31 cellular contexts compared by ENCODE assay signal in genomic region chr9:111250836-111251452, GRCh38.
"Had no signal": no experiment of that assay in that cellular context is flagged by ENCODE, and none has a peak within 500 bp of the region (broad histone marks: within the 10 kb centered on the region; RNA-seq: fewer than 3 reads in every experiment).

No MANE protein-coding gene starts in this region.

- H3K4me3 Mint-ChIP-seq: activated CD4-positive, alpha-beta memory T cell treated with anti-CD3 and anti-CD28 coated beads, Interleukin-2, amount 10 ng/mL, durations not matched to agents 7 days and 5 days; activated CD4-positive, alpha-beta T cell treated with anti-CD3 and anti-CD28 coated beads, Interleukin-2, amount 10 ng/mL, durations not matched to agents 7 days and 5 days; activated naive CD4-positive, alpha-beta T cell treated with anti-CD3 and anti-CD28 coated beads, Interleukin-2, amount 10 ng/mL, durations not matched to agents 7 days and 5 days; activated naive CD8-positive, alpha-beta T cell treated with anti-CD3 and anti-CD28 coated beads for 36 hours; activated T-cell treated with anti-CD3 and anti-CD28 coated beads, Interleukin-2, amount 50 U/mL, for 72 hours; T-cell had no signal

- H3K36me3 Mint-ChIP-seq: activated naive CD4-positive, alpha-beta T cell treated with anti-CD3 and anti-CD28 coated beads, Interleukin-2, amount 10 ng/mL, durations not matched to agents 7 days and 5 days; activated naive CD8-positive, alpha-beta T cell treated with anti-CD3 and anti-CD28 coated beads for 36 hours; T-cell had no signal

- H3K27ac ChIP-seq: adrenal gland, breast epithelium, SJSA1 had no signal

- ATAC-seq: activated T-cell treated with anti-CD3 and anti-CD28 coated beads, Interleukin-2, amount 50 U/mL, for 72 hours; K562; Panc1; T-cell had no signal

- H3K36me3 ChIP-seq: adrenal gland, breast epithelium, SJSA1 had no signal

- H3K27ac Mint-ChIP-seq: activated CD4-positive, alpha-beta memory T cell treated with anti-CD3 and anti-CD28 coated beads, Interleukin-2, amount 10 ng/mL, durations not matched to agents 7 days and 5 days; activated CD4-positive, alpha-beta T cell treated with anti-CD3 and anti-CD28 coated beads, Interleukin-2, amount 10 ng/mL, durations not matched to agents 7 days and 5 days; activated naive CD4-positive, alpha-beta T cell treated with anti-CD3 and anti-CD28 coated beads, Interleukin-2, amount 10 ng/mL, durations not matched to agents 7 days and 5 days; activated naive CD8-positive, alpha-beta T cell treated with anti-CD3 and anti-CD28 coated beads for 36 hours; activated T-cell treated with anti-CD3 and anti-CD28 coated beads, Interleukin-2, amount 50 U/mL, for 72 hours; activated T-helper 2 cell treated with anti-CD3 and anti-CD28 coated beads, Interferon-gamma antibody, Interleukin-2, Interleukin-4, amounts not matched to agents 10 μg/mL and 5 μg/mL and 100 μg/mL, durations not matched to agents 14 hours and 24 hours and 36 hours; T-cell had no signal

- H3K4me1 ChIP-seq: adrenal gland, breast epithelium, SJSA1 had no signal

- H3K27me3 Mint-ChIP-seq: activated CD4-positive, alpha-beta memory T cell treated with anti-CD3 and anti-CD28 coated beads, Interleukin-2, amount 10 ng/mL, durations not matched to agents 7 days and 5 days; activated CD4-positive, alpha-beta T cell treated with anti-CD3 and anti-CD28 coated beads, Interleukin-2, amount 10 ng/mL, durations not matched to agents 7 days and 5 days; activated naive CD4-positive, alpha-beta T cell treated with anti-CD3 and anti-CD28 coated beads, Interleukin-2, amount 10 ng/mL, durations not matched to agents 7 days and 5 days; activated naive CD8-positive, alpha-beta T cell treated with anti-CD3 and anti-CD28 coated beads for 36 hours; T-cell had no signal

- H3K27me3 ChIP-seq: adrenal gland, breast epithelium, SJSA1 had no signal

- H3K9me3 ChIP-seq: adrenal gland, breast epithelium, SJSA1 had no signal

- FAIRE-seq: K562, TTC549 had no signal

- H3K4me1 Mint-ChIP-seq: activated CD4-positive, alpha-beta memory T cell treated with anti-CD3 and anti-CD28 coated beads, Interleukin-2, amount 10 ng/mL, durations not matched to agents 7 days and 5 days; activated CD4-positive, alpha-beta T cell treated with anti-CD3 and anti-CD28 coated beads, Interleukin-2, amount 10 ng/mL, durations not matched to agents 7 days and 5 days; activated naive CD4-positive, alpha-beta T cell treated with anti-CD3 and anti-CD28 coated beads, Interleukin-2, amount 10 ng/mL, durations not matched to agents 7 days and 5 days; activated naive CD8-positive, alpha-beta T cell treated with anti-CD3 and anti-CD28 coated beads for 36 hours; T-cell had no signal

- H3K9me3 Mint-ChIP-seq: activated CD4-positive, alpha-beta memory T cell treated with anti-CD3 and anti-CD28 coated beads, Interleukin-2, amount 10 ng/mL, durations not matched to agents 7 days and 5 days; activated CD4-positive, alpha-beta T cell treated with anti-CD3 and anti-CD28 coated beads, Interleukin-2, amount 10 ng/mL, durations not matched to agents 7 days and 5 days; activated naive CD4-positive, alpha-beta T cell treated with anti-CD3 and anti-CD28 coated beads, Interleukin-2, amount 10 ng/mL, durations not matched to agents 7 days and 5 days; activated naive CD8-positive, alpha-beta T cell treated with anti-CD3 and anti-CD28 coated beads for 36 hours; activated T-cell treated with anti-CD3 and anti-CD28 coated beads, Interleukin-2, amount 50 U/mL, for 72 hours; activated T-helper 2 cell treated with anti-CD3 and anti-CD28 coated beads, Interferon-gamma antibody, Interleukin-2, Interleukin-4, amounts not matched to agents 10 μg/mL and 5 μg/mL and 100 μg/mL, durations not matched to agents 14 hours and 24 hours and 36 hours; T-cell had no signal

- DNase-seq: activated CD4-positive, alpha-beta memory T cell treated with anti-CD3 and anti-CD28 coated beads, Interleukin-2, amount 10 ng/mL, durations not matched to agents 7 days and 5 days; activated CD4-positive, alpha-beta T cell treated with anti-CD3 and anti-CD28 coated beads, Interleukin-2, amount 10 ng/mL, durations not matched to agents 7 days and 5 days; activated CD4-positive, CD25-positive, alpha-beta regulatory T cell; activated CD8-positive, alpha-beta memory T cell treated with anti-CD3 and anti-CD28 coated beads, Interleukin-2, amount 50 U/mL, for 4 hours; activated gamma-delta T cell treated with Interleukin-2 at 50 U/mL for 16 hours; activated naive CD4-positive, alpha-beta T cell treated with anti-CD3 and anti-CD28 coated beads, Interleukin-2, amount 10 ng/mL, durations not matched to agents 7 days and 5 days; activated naive CD8-positive, alpha-beta T cell treated with anti-CD3 and anti-CD28 coated beads for 36 hours; activated T-cell treated with anti-CD3 and anti-CD28 coated beads, Interleukin-2, amount 50 U/mL, for 72 hours; adrenal gland; aorta; caudate nucleus; Karpas-422; NCI-H1105 treated with DMSO at 0.1 percent for 48 hours; NCI-H1436 treated with DMSO at 0.1 percent for 48 hours; NCI-H187; NCI-H2081; NCI-H2171 treated with DMSO at 0.1 percent for 48 hours; NCI-H345; NCI-H510A; NCI-H526 treated with DMSO at 0.1 percent for 48 hours; NCI-H82; SHP77; T-cell; T-helper 2 cell; T1000 had no signal

- H3K4me3 ChIP-seq: adrenal gland, breast epithelium, K562, SJSA1 had no signal
